Comparison of ENCODE assay signal across 1 cellular context in genomic region chr7:64625114-64626082, GRCh38.
TF ChIP-seq lines count a peak whose summit lies in the region.

No MANE protein-coding gene starts in this region.

TF ChIP-seq in HepG2, 621 proteins besides CTCF, POLR2A, EP300 and RAD21:
- TF ChIP-seq MAF1 (CRISPR knock-in tag; IDR thresholded peaks at IDR 0.05; ENCODE audit: borderline replicate concordance) (no peak), NRL (CRISPR knock-in tag; IDR thresholded peaks at IDR 0.05; ENCODE audit: borderline replicate concordance) (no peak), SMC3 (IDR thresholded peaks at IDR 0.05; ENCODE audit: low read length) (0 out of 2 replicates have a peak, but pooled peaks have one; percentile 11), STAG1 (CRISPR knock-in tag; IDR thresholded peaks at IDR 0.05) (peak; percentile 74), RNF219 (CRISPR knock-in tag; IDR thresholded peaks at IDR 0.05) (no peak), ZNF253 (CRISPR knock-in tag; IDR thresholded peaks at IDR 0.05; ENCODE audit: borderline replicate concordance) (no peak)
